13 cellular contexts compared by ENCODE assay signal in genomic region chr14:80560800-80561199, GRCh38.
A peak's percentile ranks its signal among the peaks of the same experiment; 100 is the strongest.
DNase-seq lines count a peak whose midpoint lies in the region; ATAC-seq and TF ChIP-seq lines count a peak whose summit lies in the region.
"Had no signal": no experiment of that assay in that cellular context is flagged by ENCODE, and none has a peak within 500 bp of the region (broad histone marks: within the 10 kb centered on the region; RNA-seq: fewer than 3 reads in every experiment).

No MANE protein-coding gene starts in this region.

- no peak overlapping the region for H3K4me2 ChIP-seq in OCI-LY7 (ENCODE audit: low read length)

- no peak overlapping the region for H3K4me3 ChIP-seq in OCI-LY7 (ENCODE audit: low read depth, low read length, poor library complexity, severe bottlenecking)
- H3K4me3 ChIP-seq: SK-N-MC had no signal

- POLR2A ChIA-PET in OCI-LY7 (lab: Charles Lee), result no interaction called here

- TF ChIP-seq CTCF in OCI-LY7 (conservative IDR thresholded peaks at IDR 0.05; ENCODE audit: low read length), result no peak

- no peak for DNase-seq in NCI-H526 (lab: John Stamatoyannopoulos, UW)
- no peak for DNase-seq in GM19238 (ENCODE audit: insufficient read length, low spot score)
- DNase-seq in OCI-LY7 (ENCODE audit: low spot score), result no peak
- DNase-seq in medulla oblongata (ENCODE audit: extremely low spot score), result no peak
- DNase-seq: activated CD4-positive, CD25-positive, alpha-beta regulatory T cell; DMS79 treated with DMSO at 0.1 percent for 48 hours; NCI-H187; NK-92 treated with Interleukin-12 subunit alpha and Interleukin-12 subunit beta, amount 100 ng/mL, for 24 hours had no signal

- H2AFZ ChIP-seq in OCI-LY7 (ENCODE audit: low read length), result no peak overlapping the region

- peak; percentile 95 for ATAC-seq in GM18508 (IDR thresholded peaks at IDR 0.05; ENCODE audit: insufficient read depth, unreplicated experiment)
- peak; percentile 81 for ATAC-seq in GM19438 (IDR thresholded peaks at IDR 0.05; ENCODE audit: low read depth, unreplicated experiment)
- ATAC-seq in HG02759 (IDR thresholded peaks at IDR 0.05; ENCODE audit: unreplicated experiment), result peak; percentile 100
- peak; percentile 95 for ATAC-seq in HG03432 (IDR thresholded peaks at IDR 0.05; ENCODE audit: unreplicated experiment)

- no TSS peak for BruUV-seq in OCI-LY7 (replicated peaks; lab: Mats Ljungman, UMichigan)

- no peaks in the 10 kb centered on the region for H3K79me2 ChIP-seq in OCI-LY7 (ENCODE audit: insufficient read depth, low read depth, low read length)

- H3K36me3 ChIP-seq in OCI-LY7 (ENCODE audit: insufficient read depth, low read length), result no peaks in the 10 kb centered on the region

- intact Hi-C loops in OCI-LY7 (cut with micrococcal nuclease; ENCODE audit: unreplicated experiment), result no loop called here

- no peaks in the 10 kb centered on the region for H3K9me2 ChIP-seq in OCI-LY7 (ENCODE audit: insufficient read depth, low read length)

- H4K20me1 ChIP-seq in OCI-LY7 (ENCODE audit: insufficient read depth, low read length), result no peaks in the 10 kb centered on the region

- H3K9me3 ChIP-seq in OCI-LY7 (ENCODE audit: low read length), result no peaks in the 10 kb centered on the region

- H3K4me1 ChIP-seq in OCI-LY7 (ENCODE audit: insufficient read depth, low read length, poor library complexity, severe bottlenecking), result no peaks in the 10 kb centered on the region

- CTCF ChIA-PET in OCI-LY7 (lab: Charles Lee; ENCODE audit: unreplicated experiment), result no interaction called here

- H3K27ac ChIP-seq in OCI-LY7 (ENCODE audit: low read depth, low read length, poor library complexity, severe bottlenecking), result no peak overlapping the region
- H3K27ac ChIP-seq: SK-N-MC had no signal
